ENCODE assay signal across 8 cellular contexts in genomic region chr1:227315500-227316346, GRCh38. TPM values are rescaled to one million over a fixed set of nuclear protein-coding genes. Genes with fewer than 3 reads are reported as not detected.
A peak's percentile ranks its signal among the peaks of the same experiment; 100 is the strongest.
DNase-seq lines count a peak whose midpoint lies in the region; ATAC-seq and TF ChIP-seq lines count a peak whose summit lies in the region.

No MANE protein-coding gene starts in this region.

- H3K36me3 ChIP-seq in heart right ventricle (no peaks in the 10 kb centered on the region), gastrocnemius medialis (no peaks in the 10 kb centered on the region)

- WGBS in heart right ventricle, 2 donors = 9 to 10% methylated on average over 7 of the region's 7 CpGs

- CTCF ChIA-PET in activated naive CD4-positive, alpha-beta T cell treated with anti-CD3 and anti-CD28 coated beads for 36 hours (lab: Charles Lee) = no interaction called here

- no peaks in the 10 kb centered on the region for H3K36me3 Mint-ChIP-seq in activated naive CD4-positive, alpha-beta T cell treated with anti-CD3 and anti-CD28 coated beads for 36 hours (ENCODE audit: low read depth)

- H3K4me1 Mint-ChIP-seq in activated naive CD4-positive, alpha-beta T cell treated with anti-CD3 and anti-CD28 coated beads for 36 hours (ENCODE audit: low read depth) = peaks cover 8% of the 10 kb centered on the region

- ATAC-seq in heart right ventricle = peak in 4 of 8 donors; percentile 15 to 41 (median 38)
- peak; percentile 72 to 81 for ATAC-seq in gastrocnemius medialis
- ATAC-seq in HG03108 (IDR thresholded peaks at IDR 0.05; ENCODE audit: unreplicated experiment) = no peak
- no peak for ATAC-seq in GM18870 (IDR thresholded peaks at IDR 0.05; ENCODE audit: unreplicated experiment)

- H3K4me1 ChIP-seq in heart right ventricle (peaks cover 0 to 48% (median 25%) of the 10 kb centered on the region in 9 donors), gastrocnemius medialis (peaks cover 7 to 26% of the 10 kb centered on the region in 2 donors)

- H3K27ac ChIP-seq in VCaP (peak overlapping the region; percentile 83; the same call in 1 of the 2 replicates), heart right ventricle (peak overlapping the region in 9 of 10 donors; percentile 92 to 99 (median 98)), gastrocnemius medialis (peak overlapping the region; percentile 92 to 97 (median 94))

- TF ChIP-seq CTCF in VCaP (conservative IDR thresholded peaks at IDR 0.05) = no peak
- TF ChIP-seq CTCF in heart right ventricle (IDR thresholded peaks at IDR 0.05) = no peak
- TF ChIP-seq CTCF in gastrocnemius medialis (IDR thresholded peaks at IDR 0.05 in 4 of 5, conservative IDR thresholded peaks at IDR 0.05 in 1 of 5) = no peak

- peak in 1 of 2 donors; percentile 31 for TF ChIP-seq POLR2A in gastrocnemius medialis (IDR thresholded peaks at IDR 0.05)

- no peaks in the 10 kb centered on the region for H3K9me3 Mint-ChIP-seq in activated naive CD4-positive, alpha-beta T cell treated with anti-CD3 and anti-CD28 coated beads for 36 hours

- H3K27ac Mint-ChIP-seq in activated naive CD4-positive, alpha-beta T cell treated with anti-CD3 and anti-CD28 coated beads for 36 hours = no peak overlapping the region

- in situ Hi-C loops in gastrocnemius medialis (cut with MboI; ENCODE audit: low sequenced_read_pairs in 4 of 4) = no loop called here

- H3K27me3 Mint-ChIP-seq in activated naive CD4-positive, alpha-beta T cell treated with anti-CD3 and anti-CD28 coated beads for 36 hours (ENCODE audit: low read depth) = peaks cover 42% of the 10 kb centered on the region

- no peak for DNase-seq in activated naive CD4-positive, alpha-beta T cell treated with anti-CD3 and anti-CD28 coated beads for 36 hours
- DNase-seq in activated naive CD4-positive, alpha-beta T cell treated with anti-CD3 and anti-CD28 coated beads, Interleukin-2, amount 50 U/mL, for 16 hours = no peak
- DNase-seq in heart right ventricle (no peak), gastrocnemius medialis (peak; percentile 57 to 80)
- no peak for DNase-seq in effector CD8-positive, alpha-beta T cell (lab: John Stamatoyannopoulos, UW)

- H3K27me3 ChIP-seq in heart right ventricle (peaks cover 0 to 29% (median 0%) of the 10 kb centered on the region in 7 donors), gastrocnemius medialis (no peaks in the 10 kb centered on the region)

- H3K9me3 ChIP-seq in heart right ventricle (no peaks in the 10 kb centered on the region), gastrocnemius medialis (no peaks in the 10 kb centered on the region)

- H3K4me3 ChIP-seq in heart right ventricle (peak overlapping the region; percentile 78 to 96 (median 86)), gastrocnemius medialis (peak overlapping the region; percentile 77 to 93 (median 86))

- peak overlapping the region; percentile 38 for H3K4me3 Mint-ChIP-seq in activated naive CD4-positive, alpha-beta T cell treated with anti-CD3 and anti-CD28 coated beads for 36 hours

- intact Hi-C loops in activated naive CD4-positive, alpha-beta T cell treated with anti-CD3 and anti-CD28 coated beads for 36 hours (cut with micrococcal nuclease) = loop anchor here (1.0 kb wide), 1 partner anchor 375 kb away; the partner anchor contains the start of gene COQ8A
- intact Hi-C loops in heart right ventricle (cut with DNase I) = loop anchor here in 8 of 10 donors (2.0 to 10.0 kb wide), 10 partner anchors 42 to 178 kb away; no protein-coding TSS in a partner anchor
- intact Hi-C loops in gastrocnemius medialis (cut with DNase I; ENCODE audit: low total_unique reads) = loop anchor here (2.0 to 10.0 kb wide), 5 partner anchors 42 to 631 kb away; partner anchors contain the start of gene WNT9A

RNA-seq across cellular contexts. Expression of gene CDC42BPA, which starts 2.6 kb away (rescaled TPM):
- total RNA-seq in activated naive CD4-positive, alpha-beta T cell treated with anti-CD3 and anti-CD28 coated beads for 36 hours = 1 to 10 TPM; 5.0 to 5.8 TPM
- total RNA-seq in heart right ventricle (10 to 100 TPM; 22.2 to 39.5 (median 31.8) TPM), gastrocnemius medialis (10 to 100 TPM; 13.9 to 30.6 (median 16.6) TPM)
- 10 to 100 TPM in 1 of 2 donors, 1 to 10 TPM in 1; 8.6 to 13.3 TPM for polyA plus RNA-seq in heart right ventricle

Comparison
In these comparisons a context has a peak if more than half of its experiments do, and no peak if none do; other contexts are left out.
1. DNase-seq: peak in gastrocnemius medialis (2 of 2); none in activated naive CD4-positive, alpha-beta T cell treated with anti-CD3 and anti-CD28 coated beads for 36 hours (single experiment), activated naive CD4-positive, alpha-beta T cell treated with anti-CD3 and anti-CD28 coated beads, Interleukin-2, amount 50 U/mL, for 16 hours (single experiment), heart right ventricle (0 of 2) and effector CD8-positive, alpha-beta T cell (single experiment).
2. ATAC-seq: peak in gastrocnemius medialis (2 of 2); none in HG03108 (single experiment) and GM18870 (single experiment).
3. Peak in every context shown above with its lines, with median percentiles within 50 percentile points of each other: H3K27ac ChIP-seq.